8 cellular contexts compared by ENCODE assay signal in the genomic region with DNA sequence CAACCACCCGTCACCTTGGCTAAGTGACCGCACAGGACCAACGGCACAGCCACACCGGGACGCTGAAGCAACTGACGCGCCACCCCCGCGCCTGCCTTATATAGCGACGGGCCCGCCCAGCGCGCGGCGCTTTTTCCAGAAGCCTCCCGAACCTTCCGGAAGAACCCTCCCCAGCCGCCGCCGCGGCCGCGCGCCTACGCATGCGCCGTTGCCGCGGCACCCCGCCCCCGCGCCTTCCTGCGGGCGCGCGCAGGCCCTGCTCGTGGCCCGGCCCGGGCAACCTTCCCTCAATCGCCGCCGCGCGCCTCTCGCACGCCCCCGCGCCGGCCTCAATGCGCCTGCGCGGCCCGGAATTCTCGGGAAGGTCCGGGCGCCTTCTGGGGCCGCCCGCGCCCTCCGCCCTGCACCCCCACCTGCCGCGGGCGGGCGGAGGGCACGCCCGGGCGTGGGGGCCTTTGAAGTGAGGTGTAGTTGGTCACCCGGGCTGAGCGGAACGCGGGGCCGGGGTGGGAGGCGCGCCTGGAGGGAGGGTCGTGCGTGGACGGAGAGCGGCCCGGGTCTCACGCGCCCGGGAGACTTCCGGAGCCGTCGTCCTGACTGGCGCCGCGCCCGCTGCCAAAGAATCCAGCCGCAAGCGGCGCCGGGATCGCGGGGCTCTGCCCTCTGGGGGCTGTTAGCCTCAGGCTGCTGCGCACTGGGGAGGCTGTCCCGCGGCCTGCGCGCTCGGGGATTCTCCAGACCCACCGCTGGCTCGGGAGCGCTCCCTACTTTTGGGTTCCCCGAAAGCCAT. TPM values are rescaled to one million over a fixed set of nuclear protein-coding genes. Genes with fewer than 3 reads are reported as not detected.
A peak's percentile ranks its signal among the peaks of the same experiment; 100 is the strongest.
DNase-seq lines count a peak whose midpoint lies in the region; ATAC-seq and TF ChIP-seq lines count a peak whose summit lies in the region.

A gene (minus strand): TSS at position 73 of the 790 bp plus-strand sequence. CDS start 666 bp downstream, outside the sequence.

- CTCF ChIA-PET in activated B cell treated with CpG ODN at 0.5 μM for 24 hours (lab: Charles Lee) = interaction anchor here (1.0 to 3.0 kb wide), 2 partner anchors 9 kb away, joined by 5 to 12 read pairs; no protein-coding TSS in a partner anchor

- intact Hi-C loops in activated B cell treated with CpG ODN at 0.5 μM for 24 hours (cut with micrococcal nuclease) = loop anchor here (1.0 to 10.0 kb wide), 12 partner anchors 52 to 1245 kb away; a partner anchor contains a TSS

- peak within 1 kb of the TSS; percentile 69 to 81 for H3K4me3 ChIP-seq in cardiac fibroblast (replicated peaks in 1 of 2; ENCODE audit: low read depth in 2 of 2, low read length in 2 of 2)

- H3K27ac Mint-ChIP-seq in activated B cell treated with CpG ODN at 0.5 μM for 24 hours = peak within 1 kb of the TSS; percentile 88

- peak; percentile 100 for TF ChIP-seq POLR2A in GM18951 (IDR thresholded peaks at IDR 0.05; ENCODE audit: extremely low read depth, insufficient read depth, insufficient read length)

- ATAC-seq in HG03175 (IDR thresholded peaks at IDR 0.05; ENCODE audit: unreplicated experiment) (peak; percentile 74), activated B cell treated with CpG ODN at 0.5 μM for 24 hours (ENCODE audit: low read depth) (peak; percentile 69)

- H3K4me1 Mint-ChIP-seq in activated B cell treated with CpG ODN at 0.5 μM for 24 hours = peaks cover 60% of the 10 kb centered on the region

- peak within 1 kb of the TSS; percentile 93 for H3K4me3 Mint-ChIP-seq in activated B cell treated with CpG ODN at 0.5 μM for 24 hours

- no peaks in the 10 kb centered on the region for H3K9me3 Mint-ChIP-seq in activated B cell treated with CpG ODN at 0.5 μM for 24 hours

- POLR2A ChIA-PET in activated B cell treated with CpG ODN at 0.5 μM for 24 hours (lab: Charles Lee) = interaction anchor here (0.5 to 1.6 kb wide), 8 partner anchors 20 to 278 kb away, joined by 3 to 14 read pairs (median 4); a partner anchor contains a TSS

- no peak for TF ChIP-seq CTCF in activated B cell treated with CpG ODN at 0.5 μM for 24 hours (IDR thresholded peaks at IDR 0.05)
- TF ChIP-seq CTCF in cardiac fibroblast (IDR thresholded peaks at IDR 0.05; ENCODE audit: low read depth, low read length) = no peak

- H3K36me3 Mint-ChIP-seq in activated B cell treated with CpG ODN at 0.5 μM for 24 hours (ENCODE audit: low read depth) = peaks cover 44% of the 10 kb centered on the region

- DNase-seq in AG08396 (ENCODE audit: low spot score) = peak; percentile 99
- DNase-seq in NCI-H345 (lab: John Stamatoyannopoulos, UW) = peak; percentile 96
- DNase-seq in activated B cell treated with CpG ODN at 0.5 μM for 24 hours = peak; percentile 95
- peak; percentile 92 to 96 for DNase-seq in cardiac fibroblast (ENCODE audit: low read depth in 2 of 2)
- peak; percentile 88 for DNase-seq in iris pigment epithelial cell (ENCODE audit: low read depth)
- DNase-seq in stimulated activated CD4-positive, alpha-beta T cell treated with anti-CD3 and anti-CD28 coated beads, Interleukin-12 subunit alpha, Interleukin-12 subunit beta, amount 100 ng/mL, for 24 hours (ENCODE audit: low read depth in 2 of 2) = peak; percentile 93 to 94

- H3K27me3 Mint-ChIP-seq in activated B cell treated with CpG ODN at 0.5 μM for 24 hours = no peaks in the 10 kb centered on the region

- in situ Hi-C loops in GM18951 (cut with MboI; ENCODE audit: low sequenced_read_pairs, unreplicated experiment) = no loop called here

RNA-seq across cellular contexts. Expression of the gene that starts here (rescaled TPM):
- 431 and 435 TPM in 2 replicates for total RNA-seq in activated B cell treated with CpG ODN at 0.5 μM for 24 hours

Comparison
In these comparisons a context has a peak if more than half of its experiments do, and no peak if none do; other contexts are left out.
1. Peak in every context shown above with its lines: DNase-seq, ATAC-seq and H3K4me3 ChIP-seq.